ENCODE assay signal across 1 cellular context in genomic region chr4:3481113-3481531, GRCh38.
TF ChIP-seq lines count a peak whose summit lies in the region.

No MANE protein-coding gene starts in this region.

TF ChIP-seq in IMR-90, 13 proteins besides CTCF, POLR2A, EP300 and RAD21:
- TF ChIP-seq MAZ (IDR thresholded peaks at IDR 0.05; ENCODE audit: borderline replicate concordance, low read depth, low read length) (no peak), FOS (IDR thresholded peaks at IDR 0.05; ENCODE audit: low read depth, low read length) (no peak), BHLHE40 (IDR thresholded peaks at IDR 0.05; ENCODE audit: low read depth, low read length) (no peak), USF2 (IDR thresholded peaks at IDR 0.05; ENCODE audit: low read depth, low read length) (no peak), MXI1 (IDR thresholded peaks at IDR 0.05; ENCODE audit: borderline replicate concordance, low read depth, low read length) (no peak), RCOR1 (IDR thresholded peaks at IDR 0.05; ENCODE audit: insufficient replicate concordance, low read length) (no peak), CEBPB (IDR thresholded peaks at IDR 0.05; ENCODE audit: low read depth, low read length) (no peak), NFE2L2 (IDR thresholded peaks at IDR 0.05; ENCODE audit: low read depth, low read length) (no peak), RFX5 (IDR thresholded peaks at IDR 0.05; ENCODE audit: low read depth, low read length) (no peak), SMC3 (IDR thresholded peaks at IDR 0.05; ENCODE audit: low read depth, low read length) (no peak), CHD1 (IDR thresholded peaks at IDR 0.05; ENCODE audit: low read depth, low read length) (no peak), ELK1 (IDR thresholded peaks at IDR 0.05; ENCODE audit: borderline replicate concordance, low read depth, low read length) (no peak), MAFK (IDR thresholded peaks at IDR 0.05; ENCODE audit: low read depth, low read length) (no peak)
